Comparison of ENCODE assay signal across 15 cellular contexts in genomic region chr14:24325131-24325530, GRCh38. TPM values are rescaled to one million over a fixed set of nuclear protein-coding genes. Genes with fewer than 3 reads are reported as not detected.
A peak's percentile ranks its signal among the peaks of the same experiment; 100 is the strongest.
DNase-seq lines count a peak whose midpoint lies in the region; ATAC-seq, FAIRE-seq and TF ChIP-seq lines count a peak whose summit lies in the region.
"Had no signal": no experiment of that assay in that cellular context is flagged by ENCODE, and none has a peak within 500 bp of the region (broad histone marks: within the 10 kb centered on the region; RNA-seq: fewer than 3 reads in every experiment).

No MANE protein-coding gene starts in this region.

- DNase-seq in HepG2 (ENCODE audit: low spot score): no peak
- no peak for DNase-seq in right lobe of liver
- no peak for DNase-seq in astrocyte (ENCODE audit: low read depth)
- DNase-seq in trophoblast cell: peak; percentile 92 to 96
- no peak for DNase-seq in effector CD4-positive, alpha-beta T cell
- DNase-seq: CD4-positive, CD25-positive, alpha-beta regulatory T cell; DMS53; GF-D8 had no signal

- no peak for TF ChIP-seq RAD21 in HepG2 (CRISPR knock-in tag; IDR thresholded peaks at IDR 0.05)

- TF ChIP-seq EP300 in HepG2 (IDR thresholded peaks at IDR 0.05; ENCODE audit: low read depth in 2 of 2, low read length in 2 of 2) (no peak), HepG2 (CRISPR knock-in tag; IDR thresholded peaks at IDR 0.05; ENCODE audit: borderline replicate concordance) (no peak)

- no peak for TF ChIP-seq POLR2A in HepG2 (IDR thresholded peaks at IDR 0.05; ENCODE audit: insufficient read depth in 1 of 2, low read depth in 2 of 2, low read length in 2 of 2)
- TF ChIP-seq POLR2A in right lobe of liver (IDR thresholded peaks at IDR 0.05): no peak

- H3K4ac ChIP-seq in trophoblast cell (ENCODE audit: low read depth, low read length): no peak overlapping the region

- no peak overlapping the region for H3K14ac ChIP-seq in trophoblast cell (ENCODE audit: low read length)

- 44% methylated on average over 5 of the region's 5 CpGs for WGBS in HepG2 (ENCODE audit: low lambda C conversion rate)
- WGBS in right lobe of liver (ENCODE audit: insufficient coverage, low coverage, low lambda C conversion rate, missing lambda C conversion rate): 58% methylated on average over 2 of the region's 5 CpGs
- WGBS in trophoblast cell (ENCODE audit: extremely low coverage, insufficient coverage, insufficient read length): no CpG with 5 or more reads among the region's 5 CpGs

- H4K12ac ChIP-seq in trophoblast cell (ENCODE audit: low read depth, low read length): no peak overlapping the region

- ATAC-seq in HepG2 (no peak), right lobe of liver (no peak), HG02884 (IDR thresholded peaks at IDR 0.05; ENCODE audit: unreplicated experiment) (no peak)
- no peak for ATAC-seq in activated CD4-positive, CD25-positive, alpha-beta regulatory T cell treated with anti-CD3 and anti-CD28 coated beads, Interleukin-2, amount 50 U/mL, for 24 hours
- ATAC-seq: HCT116 had no signal

- H3K79me1 ChIP-seq in trophoblast cell (ENCODE audit: low read length): peaks cover 2% of the 10 kb centered on the region

- no peaks in the 10 kb centered on the region for H3K36me3 Mint-ChIP-seq in astrocyte (ENCODE audit: low read depth, unreplicated experiment)
- H3K36me3 Mint-ChIP-seq: CD4-positive, CD25-positive, alpha-beta regulatory T cell; IgD-negative memory B cell had no signal

- no peak overlapping the region for H3K23ac ChIP-seq in trophoblast cell (ENCODE audit: low read length)

- peaks cover 3% of the 10 kb centered on the region for H3K4me1 Mint-ChIP-seq in astrocyte (ENCODE audit: low read depth, unreplicated experiment)

- H3K4me3 Mint-ChIP-seq in astrocyte (ENCODE audit: unreplicated experiment): no peak overlapping the region
- H3K4me3 Mint-ChIP-seq: CD4-positive, CD25-positive, alpha-beta regulatory T cell; IgD-negative memory B cell had no signal

- H3K9me3 ChIP-seq in HepG2 (ENCODE audit: low read length) (no peaks in the 10 kb centered on the region), right lobe of liver (no peaks in the 10 kb centered on the region), astrocyte (ENCODE audit: insufficient read depth, low read depth, low read length) (no peaks in the 10 kb centered on the region), trophoblast cell (ENCODE audit: insufficient read depth, low read depth, low read length) (no peaks in the 10 kb centered on the region)

- H2BK5ac ChIP-seq in trophoblast cell (ENCODE audit: low read depth, low read length, poor library complexity): no peak overlapping the region

- H3K4me3 ChIP-seq in HepG2 (replicated peaks in 1 of 3; ENCODE audit: insufficient read depth in 1 of 3, low read depth in 2 of 3, low read length in 3 of 3) (no peak overlapping the region), right lobe of liver (no peak overlapping the region), astrocyte (ENCODE audit: insufficient read depth, low read depth, low read length) (no peak overlapping the region), trophoblast cell (ENCODE audit: low read depth, low read length) (no peak overlapping the region)

- H2BK120ac ChIP-seq in trophoblast cell (ENCODE audit: insufficient read depth, low read length, poor library complexity): no peak overlapping the region

- no peak for TF ChIP-seq CTCF in HepG2 (CRISPR knock-in tag; IDR thresholded peaks at IDR 0.05)
- no peak for TF ChIP-seq CTCF in right lobe of liver (IDR thresholded peaks at IDR 0.05)
- TF ChIP-seq CTCF in astrocyte (IDR thresholded peaks at IDR 0.05; ENCODE audit: insufficient read depth, low read depth, low read length): no peak

- H3K27ac ChIP-seq in HepG2 (ENCODE audit: extremely low read length, insufficient read depth, low read length): no peak overlapping the region
- no peak overlapping the region for H3K27ac ChIP-seq in right lobe of liver
- H3K27ac ChIP-seq in astrocyte (ENCODE audit: low read depth, low read length): no peak overlapping the region
- no peak overlapping the region for H3K27ac ChIP-seq in trophoblast cell (ENCODE audit: low read depth, low read length)
- H3K27ac ChIP-seq: 22Rv1 had no signal

- in situ Hi-C loops in HepG2 (cut with HindIII; ENCODE audit: extremely low pct_ligation_motif_present, low pct_unique_long_range_greater_than_20kb): no loop called here

- H3K79me2 ChIP-seq in HepG2 (ENCODE audit: insufficient read depth, low read length) (no peaks in the 10 kb centered on the region), astrocyte (ENCODE audit: insufficient read depth, low read length) (no peaks in the 10 kb centered on the region), trophoblast cell (ENCODE audit: control insufficient read depth, insufficient read depth, low read length, poor library complexity) (no peaks in the 10 kb centered on the region)

- H3K36me3 ChIP-seq in HepG2 (replicated peaks in 1 of 2; ENCODE audit: control insufficient read depth in 1 of 2, insufficient read depth in 2 of 2, low read length in 2 of 2) (no peaks in the 10 kb centered on the region), right lobe of liver (no peaks in the 10 kb centered on the region), astrocyte (ENCODE audit: insufficient read depth, low read length) (no peaks in the 10 kb centered on the region), trophoblast cell (ENCODE audit: control insufficient read depth in 1 of 2, insufficient read depth in 2 of 2, low read length in 2 of 2) (no peaks in the 10 kb centered on the region)

- H3K18ac ChIP-seq in trophoblast cell (ENCODE audit: low read length): no peak overlapping the region

- FAIRE-seq in HepG2 (lab: Jason Lieb, UNC) (no peak), astrocyte (lab: Jason Lieb, UNC) (no peak)

- peaks cover 42% of the 10 kb centered on the region for H3K27me3 Mint-ChIP-seq in astrocyte (ENCODE audit: low read depth, unreplicated experiment)

- no peak overlapping the region for H4K8ac ChIP-seq in trophoblast cell (ENCODE audit: low read depth, low read length)

- no peaks in the 10 kb centered on the region for H3K9me3 Mint-ChIP-seq in astrocyte (ENCODE audit: unreplicated experiment)
- H3K9me3 Mint-ChIP-seq: IgD-negative memory B cell had no signal

- H2BK12ac ChIP-seq in trophoblast cell (ENCODE audit: low read length): no peak overlapping the region

- intact Hi-C loops in HepG2 (cut with micrococcal nuclease; ENCODE audit: unreplicated experiment): no loop called here
- intact Hi-C loops in right lobe of liver (cut with DNase I): no loop called here

- BruUV-seq in HepG2 (replicated peaks; lab: Mats Ljungman, UMichigan): no TSS peak

- H4K20me1 ChIP-seq in HepG2 (ENCODE audit: insufficient read depth, low read length) (no peaks in the 10 kb centered on the region), astrocyte (ENCODE audit: insufficient read depth, low read length) (no peaks in the 10 kb centered on the region)

- no peak overlapping the region for H3K9ac ChIP-seq in HepG2 (ENCODE audit: insufficient read depth, low read depth, low read length)
- H3K9ac ChIP-seq in astrocyte (ENCODE audit: low read length): no peak overlapping the region
- H3K9ac ChIP-seq in trophoblast cell (ENCODE audit: low read length): no peak overlapping the region

- no peak overlapping the region for H2AFZ ChIP-seq in HepG2 (ENCODE audit: low read length)
- no peak overlapping the region for H2AFZ ChIP-seq in astrocyte (ENCODE audit: low read depth, low read length)
- H2AFZ ChIP-seq in trophoblast cell (ENCODE audit: insufficient read depth, low read length, poor library complexity): no peak overlapping the region

- POLR2A ChIA-PET in HepG2 (lab: Yijun Ruan, JAX): interaction anchor here (0.8 to 1.2 kb wide), 5 partner anchors 18 to 107 kb away, joined by 3 to 4 read pairs (median 4); partner anchors contain the start of genes CIDEB, DHRS1, NOP9 and RABGGTA

- H3K27me3 ChIP-seq in HepG2 (ENCODE audit: control insufficient read depth in 1 of 2, insufficient read depth in 2 of 2, low read length in 2 of 2): peaks cover 30 to 76% of the 10 kb centered on the region in 2 experiments
- H3K27me3 ChIP-seq in right lobe of liver: no peaks in the 10 kb centered on the region
- H3K27me3 ChIP-seq in astrocyte (ENCODE audit: insufficient read depth, low read length): peaks cover 21% of the 10 kb centered on the region
- H3K27me3 ChIP-seq in trophoblast cell (ENCODE audit: insufficient read depth, low read length): no peaks in the 10 kb centered on the region

- no peak overlapping the region for H4K91ac ChIP-seq in trophoblast cell (ENCODE audit: low read depth, low read length)

- H3K4me1 ChIP-seq in HepG2 (ENCODE audit: insufficient read depth, low read length): peaks cover 9% of the 10 kb centered on the region
- no peaks in the 10 kb centered on the region for H3K4me1 ChIP-seq in right lobe of liver
- H3K4me1 ChIP-seq in astrocyte (ENCODE audit: insufficient read depth, low read length): no peaks in the 10 kb centered on the region
- H3K4me1 ChIP-seq in trophoblast cell (ENCODE audit: control insufficient read depth in 1 of 2, insufficient read depth in 2 of 2, low read length in 2 of 2): peaks cover 6 to 10% of the 10 kb centered on the region in 2 experiments

- CTCF ChIA-PET in HepG2 (lab: Yijun Ruan, JAX; ENCODE audit: low intra/inter-chr PET ratio, low total read pairs): interaction anchor here (1.2 kb wide), 1 partner anchor 9 kb away, joined by 4 read pairs; no protein-coding TSS in a partner anchor

- H3K27ac Mint-ChIP-seq in astrocyte (ENCODE audit: unreplicated experiment): peak overlapping the region; percentile 2
- H3K27ac Mint-ChIP-seq: CD4-positive, CD25-positive, alpha-beta regulatory T cell had no signal

- no peak overlapping the region for H2AK5ac ChIP-seq in trophoblast cell (ENCODE audit: low read length)

- no peak overlapping the region for H3K4me2 ChIP-seq in HepG2 (ENCODE audit: low read depth, low read length)
- H3K4me2 ChIP-seq in astrocyte (ENCODE audit: low read length): no peak overlapping the region
- H3K4me2 ChIP-seq in trophoblast cell (ENCODE audit: low read length): no peak overlapping the region

RNA-seq across cellular contexts. Expression of gene ADCY4, which starts 9.7 kb away (rescaled TPM):
- not detected in 2 replicates for total RNA-seq in HepG2 (2016; rRNA removed; fragmentation: Illumina TruSeq; extraction: Trizol)
- total RNA-seq in HepG2 (2016; cell fraction: cytosol; rRNA removed; fragmentation: Illumina TruSeq; extraction: Trizol; ENCODE audit: low read depth): not detected in 2 replicates
- not detected in 2 replicates for total RNA-seq in HepG2 (2016; cell fraction: insoluble cytoplasmic fraction; rRNA removed; fragmentation: Illumina TruSeq; extraction: Trizol)
- total RNA-seq in HepG2 (2016; cell fraction: membrane; rRNA removed; fragmentation: Illumina TruSeq; extraction: Trizol): not detected in 2 replicates
- not detected in 2 replicates for total RNA-seq in HepG2 (2016; cell fraction: nucleus; rRNA removed; fragmentation: Illumina TruSeq; extraction: Trizol)
- 0.03 TPM in 1 of 2 replicates, not detected in the other for polyA plus RNA-seq in HepG2 (2011; rRNA removed)
- not detected in 2 replicates for polyA plus RNA-seq in HepG2 (2011; cell fraction: cytosol; rRNA removed)
- 0.31 and 0.50 TPM in 2 replicates for polyA plus RNA-seq in HepG2 (2011; cell fraction: nucleus; rRNA removed)
- polyA plus RNA-seq in HepG2 (2012): 0.20 TPM in 1 of 2 replicates, not detected in the other
- polyA plus RNA-seq in HepG2 (2016; cell fraction: cytosol; fragmentation: Illumina TruSeq; extraction: Trizol; ENCODE audit: low read depth): not detected in 2 replicates
- not detected in 2 replicates for polyA plus RNA-seq in HepG2 (2016; cell fraction: insoluble cytoplasmic fraction; fragmentation: Illumina TruSeq; extraction: Trizol; ENCODE audit: low read depth)
- not detected in 2 replicates for polyA plus RNA-seq in HepG2 (2016; cell fraction: membrane; fragmentation: Illumina TruSeq; extraction: Trizol; ENCODE audit: low read depth)
- polyA plus RNA-seq in HepG2 (2016; cell fraction: nucleus; fragmentation: Illumina TruSeq; extraction: Trizol; ENCODE audit: insufficient read depth, low read depth): 0.19 TPM in 1 of 2 replicates, not detected in the other
- 0.22 TPM in 1 of 2 replicates, not detected in the other for polyA minus RNA-seq in HepG2 (2011; rRNA and poly(A)+ RNA removed; ENCODE audit: low replicate concordance)
- polyA minus RNA-seq in HepG2 (2011; cell fraction: cytosol; rRNA and poly(A)+ RNA removed): not detected in 2 replicates
- polyA minus RNA-seq in HepG2 (2011; cell fraction: nucleus; rRNA and poly(A)+ RNA removed): 0.99 TPM in 1 of 2 replicates, not detected in the other
- total RNA-seq in right lobe of liver: 1 to 10 TPM; 2.3 to 7.2 (median 3.9) TPM
- total RNA-seq in astrocyte: 0.32 and 0.67 TPM in 2 replicates
- 2.7 and 3.6 TPM in 2 replicates for polyA plus RNA-seq in trophoblast cell (2013)
- total RNA-seq: H4 had no signal

RNA-seq across cellular contexts. Expression of gene LTB4R, which starts 13.8 kb away (rescaled TPM):
- 1.00 and 3.2 TPM in 2 replicates for total RNA-seq in HepG2 (2016; rRNA removed; fragmentation: Illumina TruSeq; extraction: Trizol)
- total RNA-seq in HepG2 (2016; cell fraction: cytosol; rRNA removed; fragmentation: Illumina TruSeq; extraction: Trizol; ENCODE audit: low read depth): 0.40 and 0.53 TPM in 2 replicates
- 0.25 and 2.9 TPM in 2 replicates for total RNA-seq in HepG2 (2016; cell fraction: insoluble cytoplasmic fraction; rRNA removed; fragmentation: Illumina TruSeq; extraction: Trizol)
- total RNA-seq in HepG2 (2016; cell fraction: membrane; rRNA removed; fragmentation: Illumina TruSeq; extraction: Trizol): 0.55 and 0.59 TPM in 2 replicates
- total RNA-seq in HepG2 (2016; cell fraction: nucleus; rRNA removed; fragmentation: Illumina TruSeq; extraction: Trizol): 4.9 and 6.3 TPM in 2 replicates
- 8.2 and 12.4 TPM in 2 replicates for polyA plus RNA-seq in HepG2 (2011; rRNA removed)
- polyA plus RNA-seq in HepG2 (2011; cell fraction: cytosol; rRNA removed): 1.2 and 1.9 TPM in 2 replicates
- 89.0 and 109 TPM in 2 replicates for polyA plus RNA-seq in HepG2 (2011; cell fraction: nucleus; rRNA removed)
- polyA plus RNA-seq in HepG2 (2012): 9.0 and 9.1 TPM in 2 replicates
- 0.10 and 0.24 TPM in 2 replicates for polyA plus RNA-seq in HepG2 (2016; cell fraction: cytosol; fragmentation: Illumina TruSeq; extraction: Trizol; ENCODE audit: low read depth)
- 0.76 and 0.87 TPM in 2 replicates for polyA plus RNA-seq in HepG2 (2016; cell fraction: insoluble cytoplasmic fraction; fragmentation: Illumina TruSeq; extraction: Trizol; ENCODE audit: low read depth)
- polyA plus RNA-seq in HepG2 (2016; cell fraction: membrane; fragmentation: Illumina TruSeq; extraction: Trizol; ENCODE audit: low read depth): 0.37 and 0.90 TPM in 2 replicates
- 22.4 and 23.6 TPM in 2 replicates for polyA plus RNA-seq in HepG2 (2016; cell fraction: nucleus; fragmentation: Illumina TruSeq; extraction: Trizol; ENCODE audit: insufficient read depth, low read depth)
- 13.2 and 32.8 TPM in 2 replicates for polyA minus RNA-seq in HepG2 (2011; rRNA and poly(A)+ RNA removed; ENCODE audit: low replicate concordance)
- polyA minus RNA-seq in HepG2 (2011; cell fraction: cytosol; rRNA and poly(A)+ RNA removed): 0.30 and 1.5 TPM in 2 replicates
- 17.3 and 18.9 TPM in 2 replicates for polyA minus RNA-seq in HepG2 (2011; cell fraction: nucleus; rRNA and poly(A)+ RNA removed)
- 1 to 10 TPM; 2.7 to 5.5 (median 3.9) TPM for total RNA-seq in right lobe of liver
- 5.5 TPM in 2 replicates for total RNA-seq in astrocyte
- 3.9 and 4.0 TPM in 2 replicates for polyA plus RNA-seq in trophoblast cell (2013)

RNA-seq across cellular contexts. Expression of gene RIPK3, which starts 14.7 kb away (rescaled TPM):
- total RNA-seq in HepG2 (2016; rRNA removed; fragmentation: Illumina TruSeq; extraction: Trizol) (not detected in 2 replicates), right lobe of liver (1 to 10 TPM in 2 of 6 experiments, under 1 TPM in 4; 0.70 to 1.6 (median 0.90) TPM), astrocyte (0.58 and 0.95 TPM in 2 replicates)
- total RNA-seq in HepG2 (2016; cell fraction: cytosol; rRNA removed; fragmentation: Illumina TruSeq; extraction: Trizol; ENCODE audit: low read depth): not detected in 2 replicates
- not detected in 2 replicates for total RNA-seq in HepG2 (2016; cell fraction: insoluble cytoplasmic fraction; rRNA removed; fragmentation: Illumina TruSeq; extraction: Trizol)
- total RNA-seq in HepG2 (2016; cell fraction: membrane; rRNA removed; fragmentation: Illumina TruSeq; extraction: Trizol): not detected in 2 replicates
- total RNA-seq in HepG2 (2016; cell fraction: nucleus; rRNA removed; fragmentation: Illumina TruSeq; extraction: Trizol): not detected in 2 replicates
- not detected in 2 replicates for polyA plus RNA-seq in HepG2 (2011; rRNA removed)
- not detected in 2 replicates for polyA plus RNA-seq in HepG2 (2011; cell fraction: cytosol; rRNA removed)
- not detected in 2 replicates for polyA plus RNA-seq in HepG2 (2011; cell fraction: nucleus; rRNA removed)
- polyA plus RNA-seq in HepG2 (2012): not detected in 2 replicates
- polyA plus RNA-seq in HepG2 (2016; cell fraction: cytosol; fragmentation: Illumina TruSeq; extraction: Trizol; ENCODE audit: low read depth): not detected in 2 replicates
- not detected in 2 replicates for polyA plus RNA-seq in HepG2 (2016; cell fraction: insoluble cytoplasmic fraction; fragmentation: Illumina TruSeq; extraction: Trizol; ENCODE audit: low read depth)
- polyA plus RNA-seq in HepG2 (2016; cell fraction: membrane; fragmentation: Illumina TruSeq; extraction: Trizol; ENCODE audit: low read depth): not detected in 2 replicates
- polyA plus RNA-seq in HepG2 (2016; cell fraction: nucleus; fragmentation: Illumina TruSeq; extraction: Trizol; ENCODE audit: insufficient read depth, low read depth): not detected in 2 replicates
- not detected in 2 replicates for polyA minus RNA-seq in HepG2 (2011; rRNA and poly(A)+ RNA removed; ENCODE audit: low replicate concordance)
- polyA minus RNA-seq in HepG2 (2011; cell fraction: cytosol; rRNA and poly(A)+ RNA removed): not detected in 2 replicates
- not detected in 2 replicates for polyA minus RNA-seq in HepG2 (2011; cell fraction: nucleus; rRNA and poly(A)+ RNA removed)
- 0.36 and 0.47 TPM in 2 replicates for polyA plus RNA-seq in trophoblast cell (2013)
- total RNA-seq: A673, H4 had no signal

RNA-seq across cellular contexts. Expression of gene LTB4R2, which starts 15.2 kb away (rescaled TPM):
- total RNA-seq in HepG2 (2016; rRNA removed; fragmentation: Illumina TruSeq; extraction: Trizol) (1.4 and 6.9 TPM in 2 replicates), right lobe of liver (1 to 10 TPM; 1.8 to 5.8 (median 3.5) TPM), astrocyte (7.8 and 9.3 TPM in 2 replicates)
- 0.40 and 0.44 TPM in 2 replicates for total RNA-seq in HepG2 (2016; cell fraction: cytosol; rRNA removed; fragmentation: Illumina TruSeq; extraction: Trizol; ENCODE audit: low read depth)
- total RNA-seq in HepG2 (2016; cell fraction: insoluble cytoplasmic fraction; rRNA removed; fragmentation: Illumina TruSeq; extraction: Trizol): 1.7 and 7.1 TPM in 2 replicates
- total RNA-seq in HepG2 (2016; cell fraction: membrane; rRNA removed; fragmentation: Illumina TruSeq; extraction: Trizol): 0.93 and 1.2 TPM in 2 replicates
- 10.5 and 12.4 TPM in 2 replicates for total RNA-seq in HepG2 (2016; cell fraction: nucleus; rRNA removed; fragmentation: Illumina TruSeq; extraction: Trizol)
- polyA plus RNA-seq in HepG2 (2011; rRNA removed): 3.9 and 6.1 TPM in 2 replicates
- 0.65 and 1.5 TPM in 2 replicates for polyA plus RNA-seq in HepG2 (2011; cell fraction: cytosol; rRNA removed)
- polyA plus RNA-seq in HepG2 (2011; cell fraction: nucleus; rRNA removed): 94.5 and 110 TPM in 2 replicates
- 4.0 and 7.4 TPM in 2 replicates for polyA plus RNA-seq in HepG2 (2012)
- polyA plus RNA-seq in HepG2 (2016; cell fraction: cytosol; fragmentation: Illumina TruSeq; extraction: Trizol; ENCODE audit: low read depth): 0.31 and 0.36 TPM in 2 replicates
- polyA plus RNA-seq in HepG2 (2016; cell fraction: insoluble cytoplasmic fraction; fragmentation: Illumina TruSeq; extraction: Trizol; ENCODE audit: low read depth): 1.1 and 1.5 TPM in 2 replicates
- polyA plus RNA-seq in HepG2 (2016; cell fraction: membrane; fragmentation: Illumina TruSeq; extraction: Trizol; ENCODE audit: low read depth): 0.33 and 0.39 TPM in 2 replicates
- polyA plus RNA-seq in HepG2 (2016; cell fraction: nucleus; fragmentation: Illumina TruSeq; extraction: Trizol; ENCODE audit: insufficient read depth, low read depth): 19.7 and 20.2 TPM in 2 replicates
- 7.7 and 12.0 TPM in 2 replicates for polyA minus RNA-seq in HepG2 (2011; rRNA and poly(A)+ RNA removed; ENCODE audit: low replicate concordance)
- polyA minus RNA-seq in HepG2 (2011; cell fraction: cytosol; rRNA and poly(A)+ RNA removed): 1.2 TPM in 2 replicates
- polyA minus RNA-seq in HepG2 (2011; cell fraction: nucleus; rRNA and poly(A)+ RNA removed): 40.7 and 44.3 TPM in 2 replicates
- 2.7 and 2.9 TPM in 2 replicates for polyA plus RNA-seq in trophoblast cell (2013)

RNA-seq across cellular contexts. Expression of gene CIDEB, which starts 17.4 kb away (rescaled TPM):
- total RNA-seq in HepG2 (2016; rRNA removed; fragmentation: Illumina TruSeq; extraction: Trizol): 22.4 and 35.8 TPM in 2 replicates
- total RNA-seq in HepG2 (2016; cell fraction: cytosol; rRNA removed; fragmentation: Illumina TruSeq; extraction: Trizol; ENCODE audit: low read depth): 7.4 and 8.6 TPM in 2 replicates
- total RNA-seq in HepG2 (2016; cell fraction: insoluble cytoplasmic fraction; rRNA removed; fragmentation: Illumina TruSeq; extraction: Trizol): 25.0 and 33.5 TPM in 2 replicates
- total RNA-seq in HepG2 (2016; cell fraction: membrane; rRNA removed; fragmentation: Illumina TruSeq; extraction: Trizol): 10.2 and 11.5 TPM in 2 replicates
- 35.1 and 36.7 TPM in 2 replicates for total RNA-seq in HepG2 (2016; cell fraction: nucleus; rRNA removed; fragmentation: Illumina TruSeq; extraction: Trizol)
- 110 and 143 TPM in 2 replicates for polyA plus RNA-seq in HepG2 (2011; rRNA removed)
- 88.2 and 112 TPM in 2 replicates for polyA plus RNA-seq in HepG2 (2011; cell fraction: cytosol; rRNA removed)
- 47.6 and 66.7 TPM in 2 replicates for polyA plus RNA-seq in HepG2 (2011; cell fraction: nucleus; rRNA removed)
- 94.8 and 120 TPM in 2 replicates for polyA plus RNA-seq in HepG2 (2012)
- polyA plus RNA-seq in HepG2 (2016; cell fraction: cytosol; fragmentation: Illumina TruSeq; extraction: Trizol; ENCODE audit: low read depth): 15.9 and 18.8 TPM in 2 replicates
- polyA plus RNA-seq in HepG2 (2016; cell fraction: insoluble cytoplasmic fraction; fragmentation: Illumina TruSeq; extraction: Trizol; ENCODE audit: low read depth): 56.4 and 59.4 TPM in 2 replicates
- polyA plus RNA-seq in HepG2 (2016; cell fraction: membrane; fragmentation: Illumina TruSeq; extraction: Trizol; ENCODE audit: low read depth): 21.0 and 22.1 TPM in 2 replicates
- 101 TPM in 2 replicates for polyA plus RNA-seq in HepG2 (2016; cell fraction: nucleus; fragmentation: Illumina TruSeq; extraction: Trizol; ENCODE audit: insufficient read depth, low read depth)
- polyA minus RNA-seq in HepG2 (2011; rRNA and poly(A)+ RNA removed; ENCODE audit: low replicate concordance): 15.9 and 85.1 TPM in 2 replicates
- 34.0 and 49.4 TPM in 2 replicates for polyA minus RNA-seq in HepG2 (2011; cell fraction: cytosol; rRNA and poly(A)+ RNA removed)
- 21.4 and 33.2 TPM in 2 replicates for polyA minus RNA-seq in HepG2 (2011; cell fraction: nucleus; rRNA and poly(A)+ RNA removed)
- total RNA-seq in right lobe of liver: 100 to 1,000 TPM; 118 to 219 (median 196) TPM
- total RNA-seq in astrocyte: not detected in 2 replicates
- 0.04 TPM in 1 of 2 replicates, not detected in the other for polyA plus RNA-seq in trophoblast cell (2013)
- total RNA-seq: A673, H4 had no signal

Comparison
In these comparisons a context has a peak if more than half of its experiments do, and no peak if none do; other contexts are left out.
1. DNase-seq: peak in trophoblast cell (2 of 2); none in HepG2 (single experiment), right lobe of liver (0 of 3), astrocyte (single experiment) and effector CD4-positive, alpha-beta T cell (single experiment).